21 cellular contexts compared by ENCODE assay signal in the genomic region with DNA sequence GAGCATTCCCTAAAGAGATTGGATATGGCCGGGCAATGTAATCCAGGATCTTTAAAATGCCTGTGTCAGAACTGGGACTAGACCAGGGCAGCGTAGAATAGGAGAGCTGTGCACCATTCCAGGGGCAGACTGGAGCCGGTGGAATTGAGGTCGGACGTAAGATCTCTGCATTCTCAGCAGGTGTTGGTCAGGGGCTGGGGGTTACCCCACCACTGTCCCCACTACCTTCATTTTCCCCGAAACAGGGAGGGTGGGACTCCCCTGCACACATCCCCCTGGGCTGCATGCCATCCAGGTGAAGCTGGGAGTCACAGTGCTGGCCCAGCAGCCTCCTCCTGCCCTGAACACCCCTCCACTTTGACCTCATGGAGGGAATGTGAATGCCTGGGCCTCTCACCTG. TPM values are rescaled to one million over a fixed set of nuclear protein-coding genes. Genes with fewer than 3 reads are reported as not detected.
"Had no signal": no experiment of that assay in that cellular context is flagged by ENCODE, and none has a peak within 500 bp of the region (broad histone marks: within the 10 kb centered on the region; RNA-seq: fewer than 3 reads in every experiment).

No MANE protein-coding gene starts in this region.

- DNase-seq: activated CD4-positive, alpha-beta memory T cell treated with anti-CD3 and anti-CD28 coated beads for 36 hours; activated CD4-positive, alpha-beta T cell treated with anti-CD3 and anti-CD28 coated beads for 48 hours; activated naive CD4-positive, alpha-beta T cell; activated naive CD8-positive, alpha-beta T cell treated with anti-CD3 and anti-CD28 coated beads, Interleukin-2, amount 10 ng/mL, durations not matched to agents 7 days and 5 days; activated T-cell treated with anti-CD3 and anti-CD28 coated beads for 4 hours; amniotic stem cell; colonic mucosa; left cardiac atrium; naive B cell; occipital lobe; stimulated activated CD4-positive, alpha-beta T cell treated with anti-CD3 and anti-CD28 coated beads, Interleukin-2, amount 100 ng/mL, for 48 hours; stimulated activated CD8-positive, alpha-beta memory T cell treated with anti-CD3 and anti-CD28 coated beads, Interleukin-4, amount 100 ng/mL, for 48 hours; stimulated activated naive CD4-positive, alpha-beta T cell; SW 1271; T-helper 17 cell had no signal

- ATAC-seq: gastroesophageal sphincter, left cardiac atrium, T-helper 17 cell had no signal

- H3K9me3 ChIP-seq: breast epithelium, colonic mucosa, gastroesophageal sphincter, upper lobe of left lung had no signal

- H3K27ac ChIP-seq: breast epithelium, colonic mucosa, epithelial cell of prostate, gastroesophageal sphincter, upper lobe of left lung had no signal

- H3K4me3 ChIP-seq: breast epithelium, colonic mucosa, gastroesophageal sphincter, upper lobe of left lung had no signal

- H3K27me3 Mint-ChIP-seq: activated CD4-positive, alpha-beta memory T cell treated with anti-CD3 and anti-CD28 coated beads for 36 hours; memory B cell had no signal

- H3K4me3 Mint-ChIP-seq: activated CD4-positive, alpha-beta memory T cell treated with anti-CD3 and anti-CD28 coated beads for 36 hours; activated naive CD8-positive, alpha-beta T cell treated with anti-CD3 and anti-CD28 coated beads, Interleukin-2, amount 10 ng/mL, durations not matched to agents 7 days and 5 days; memory B cell; naive B cell; T-helper 17 cell had no signal

- H3K36me3 ChIP-seq: breast epithelium had no signal

- H3K4me1 ChIP-seq: breast epithelium, colonic mucosa, gastroesophageal sphincter, upper lobe of left lung had no signal

- H3K27ac Mint-ChIP-seq: activated CD4-positive, alpha-beta memory T cell treated with anti-CD3 and anti-CD28 coated beads for 36 hours; activated naive CD8-positive, alpha-beta T cell treated with anti-CD3 and anti-CD28 coated beads, Interleukin-2, amount 10 ng/mL, durations not matched to agents 7 days and 5 days; memory B cell; naive B cell; T-helper 17 cell had no signal

- H3K4me1 Mint-ChIP-seq: activated naive CD8-positive, alpha-beta T cell treated with anti-CD3 and anti-CD28 coated beads, Interleukin-2, amount 10 ng/mL, durations not matched to agents 7 days and 5 days; memory B cell had no signal

- H3K9me3 Mint-ChIP-seq: activated CD4-positive, alpha-beta memory T cell treated with anti-CD3 and anti-CD28 coated beads for 36 hours; activated naive CD8-positive, alpha-beta T cell treated with anti-CD3 and anti-CD28 coated beads, Interleukin-2, amount 10 ng/mL, durations not matched to agents 7 days and 5 days; memory B cell; naive B cell had no signal

- H3K27me3 ChIP-seq: breast epithelium, colonic mucosa had no signal

RNA-seq across cellular contexts. Expression of gene LRRC46, which starts 27.7 kb away (rescaled TPM):
- total RNA-seq: left cardiac atrium, lower leg skin, occipital lobe had no signal
